Comparison of ENCODE assay signal across 17 cellular contexts in genomic region chr6:99362644-99363268, GRCh38. TPM values are rescaled to one million over a fixed set of nuclear protein-coding genes. Genes with fewer than 3 reads are reported as not detected.
DNase-seq lines count a peak whose midpoint lies in the region; ATAC-seq lines count a peak whose summit lies in the region.
"Had no signal": no experiment of that assay in that cellular context is flagged by ENCODE, and none has a peak within 500 bp of the region (broad histone marks: within the 10 kb centered on the region; RNA-seq: fewer than 3 reads in every experiment).

No MANE protein-coding gene starts in this region.

- no peak overlapping the region for H3K27ac Mint-ChIP-seq in activated CD8-positive, alpha-beta memory T cell treated with anti-CD3 and anti-CD28 coated beads, Interleukin-2, amount 10 ng/mL, durations not matched to agents 7 days and 5 days

- H3K9me3 Mint-ChIP-seq in activated CD8-positive, alpha-beta memory T cell treated with anti-CD3 and anti-CD28 coated beads, Interleukin-2, amount 10 ng/mL, durations not matched to agents 7 days and 5 days (ENCODE audit: low read depth) = no peaks in the 10 kb centered on the region

- peak; percentile 47 for ATAC-seq in activated CD8-positive, alpha-beta memory T cell treated with anti-CD3 and anti-CD28 coated beads, Interleukin-2, amount 10 ng/mL, durations not matched to agents 7 days and 5 days
- peak; percentile 34 for ATAC-seq in GM19351 (IDR thresholded peaks at IDR 0.05; ENCODE audit: unreplicated experiment)
- peak; percentile 92 for ATAC-seq in stimulated activated naive CD8-positive, alpha-beta T cell treated with anti-CD3 and anti-CD28 coated beads, Interleukin-15, Interleukin-2, amounts not matched to agents 100 U/mL and 50 U/mL, for 24 hours
- no peak for ATAC-seq in HG02763 (IDR thresholded peaks at IDR 0.05; ENCODE audit: unreplicated experiment)

- H3K27ac ChIP-seq in trophoblast cell (ENCODE audit: low read depth, low read length) = no peak overlapping the region
- H3K27ac ChIP-seq: C4-2B had no signal

- H2BK5ac ChIP-seq in trophoblast cell (ENCODE audit: low read depth, low read length, poor library complexity) = no peak overlapping the region

- no peaks in the 10 kb centered on the region for H3K9me3 ChIP-seq in trophoblast cell (ENCODE audit: insufficient read depth, low read depth, low read length)
- H3K9me3 ChIP-seq: HAP-1 had no signal

- H4K12ac ChIP-seq in trophoblast cell (ENCODE audit: low read depth, low read length) = no peak overlapping the region

- no peaks in the 10 kb centered on the region for H3K36me3 Mint-ChIP-seq in activated CD8-positive, alpha-beta memory T cell treated with anti-CD3 and anti-CD28 coated beads, Interleukin-2, amount 10 ng/mL, durations not matched to agents 7 days and 5 days

- peaks cover 31% of the 10 kb centered on the region for H3K27me3 Mint-ChIP-seq in activated CD8-positive, alpha-beta memory T cell treated with anti-CD3 and anti-CD28 coated beads, Interleukin-2, amount 10 ng/mL, durations not matched to agents 7 days and 5 days

- no peaks in the 10 kb centered on the region for H3K79me1 ChIP-seq in trophoblast cell (ENCODE audit: low read length)

- no peak overlapping the region for H2AFZ ChIP-seq in trophoblast cell (ENCODE audit: insufficient read depth, low read length, poor library complexity)

- no peaks in the 10 kb centered on the region for H3K79me2 ChIP-seq in trophoblast cell (ENCODE audit: control insufficient read depth, insufficient read depth, low read length, poor library complexity)

- no peak overlapping the region for H3K14ac ChIP-seq in trophoblast cell (ENCODE audit: low read length)

- H4K91ac ChIP-seq in trophoblast cell (ENCODE audit: low read depth, low read length) = no peak overlapping the region

- H3K9ac ChIP-seq in trophoblast cell (ENCODE audit: low read length) = no peak overlapping the region

- H3K4me1 ChIP-seq in trophoblast cell (ENCODE audit: control insufficient read depth in 1 of 2, insufficient read depth in 2 of 2, low read length in 2 of 2) = no peaks in the 10 kb centered on the region
- H3K4me1 ChIP-seq: HAP-1 had no signal

- H3K4ac ChIP-seq in trophoblast cell (ENCODE audit: low read depth, low read length) = no peak overlapping the region

- no peak for DNase-seq in activated CD8-positive, alpha-beta memory T cell treated with anti-CD3 and anti-CD28 coated beads, Interleukin-2, amount 10 ng/mL, durations not matched to agents 7 days and 5 days
- no peak for DNase-seq in activated CD8-positive, alpha-beta memory T cell treated with anti-CD3 and anti-CD28 coated beads, Interleukin-2, amount 50 U/mL, for 4 hours
- DNase-seq in OCI-M1 (lab: John Stamatoyannopoulos, UW) (peak; percentile 41), trophoblast cell (no peak)
- DNase-seq in stimulated activated naive CD8-positive, alpha-beta T cell treated with anti-CD3 and anti-CD28 coated beads, Interleukin-15, Interleukin-2, amounts not matched to agents 100 U/mL and 50 U/mL, for 24 hours = peak; percentile 18
- DNase-seq: DMS 273 treated with DMSO at 0.1 percent for 48 hours, GF-D8, KG1, NCI-H1092, NCI-H146, NCI-H2081, NCI-H510A, NCI-H774 had no signal

- no peak overlapping the region for H3K4me2 ChIP-seq in trophoblast cell (ENCODE audit: low read length)

- no peak overlapping the region for H3K23ac ChIP-seq in trophoblast cell (ENCODE audit: low read length)

- H3K18ac ChIP-seq in trophoblast cell (ENCODE audit: low read length) = no peak overlapping the region

- no peak overlapping the region for H2AK5ac ChIP-seq in trophoblast cell (ENCODE audit: low read length)

- no peak overlapping the region for H3K4me3 ChIP-seq in trophoblast cell (ENCODE audit: low read depth, low read length)
- H3K4me3 ChIP-seq: HAP-1 had no signal

- no peak overlapping the region for H4K8ac ChIP-seq in trophoblast cell (ENCODE audit: low read depth, low read length)

- H2BK12ac ChIP-seq in trophoblast cell (ENCODE audit: low read length) = no peak overlapping the region

- H3K4me3 Mint-ChIP-seq in activated CD8-positive, alpha-beta memory T cell treated with anti-CD3 and anti-CD28 coated beads, Interleukin-2, amount 10 ng/mL, durations not matched to agents 7 days and 5 days = no peak overlapping the region

- no peaks in the 10 kb centered on the region for H3K36me3 ChIP-seq in trophoblast cell (ENCODE audit: control insufficient read depth in 1 of 2, insufficient read depth in 2 of 2, low read length in 2 of 2)
- H3K36me3 ChIP-seq: HAP-1 had no signal

- peaks cover 20% of the 10 kb centered on the region for H3K4me1 Mint-ChIP-seq in activated CD8-positive, alpha-beta memory T cell treated with anti-CD3 and anti-CD28 coated beads, Interleukin-2, amount 10 ng/mL, durations not matched to agents 7 days and 5 days

- CTCF ChIA-PET in activated CD8-positive, alpha-beta memory T cell treated with anti-CD3 and anti-CD28 coated beads, Interleukin-2, amount 10 ng/mL, durations not matched to agents 7 days and 5 days (lab: Charles Lee) = interaction anchor here (1.3 kb wide), 1 partner anchor 12 kb away, joined by 3 read pairs; no protein-coding TSS in a partner anchor

- WGBS in trophoblast cell (ENCODE audit: extremely low coverage, insufficient coverage, insufficient read length) = no CpG with 5 or more reads among the region's 1 CpG

- H2BK120ac ChIP-seq in trophoblast cell (ENCODE audit: insufficient read depth, low read length, poor library complexity) = no peak overlapping the region

- H3K27me3 ChIP-seq in trophoblast cell (ENCODE audit: insufficient read depth, low read length) = no peaks in the 10 kb centered on the region

RNA-seq across cellular contexts. Expression of gene FAXC, which starts 13.3 kb away (rescaled TPM):
- under 1 TPM in 1 of 2 experiments, not detected in 1; 0.30 TPM for total RNA-seq in activated CD8-positive, alpha-beta memory T cell treated with anti-CD3 and anti-CD28 coated beads, Interleukin-2, amount 10 ng/mL, durations not matched to agents 7 days and 5 days
- polyA plus RNA-seq in trophoblast cell (2013) = 5.0 and 5.4 TPM in 2 replicates

RNA-seq across cellular contexts. Expression of gene COQ3, which starts 31.2 kb away (rescaled TPM):
- 10 to 100 TPM; 10.6 to 12.2 TPM for total RNA-seq in activated CD8-positive, alpha-beta memory T cell treated with anti-CD3 and anti-CD28 coated beads, Interleukin-2, amount 10 ng/mL, durations not matched to agents 7 days and 5 days
- polyA plus RNA-seq in trophoblast cell (2013) = 4.8 and 5.5 TPM in 2 replicates

Comparison
In these comparisons a context has a peak if more than half of its experiments do, and no peak if none do; other contexts are left out.
1. DNase-seq: peak in OCI-M1 (single experiment) and stimulated activated naive CD8-positive, alpha-beta T cell treated with anti-CD3 and anti-CD28 coated beads, Interleukin-15, Interleukin-2, amounts not matched to agents 100 U/mL and 50 U/mL, for 24 hours (single experiment); none in activated CD8-positive, alpha-beta memory T cell treated with anti-CD3 and anti-CD28 coated beads, Interleukin-2, amount 10 ng/mL, durations not matched to agents 7 days and 5 days (single experiment), activated CD8-positive, alpha-beta memory T cell treated with anti-CD3 and anti-CD28 coated beads, Interleukin-2, amount 50 U/mL, for 4 hours (single experiment) and trophoblast cell (0 of 2).